ENCODE assay signal across 9 cellular contexts in the genomic region with DNA sequence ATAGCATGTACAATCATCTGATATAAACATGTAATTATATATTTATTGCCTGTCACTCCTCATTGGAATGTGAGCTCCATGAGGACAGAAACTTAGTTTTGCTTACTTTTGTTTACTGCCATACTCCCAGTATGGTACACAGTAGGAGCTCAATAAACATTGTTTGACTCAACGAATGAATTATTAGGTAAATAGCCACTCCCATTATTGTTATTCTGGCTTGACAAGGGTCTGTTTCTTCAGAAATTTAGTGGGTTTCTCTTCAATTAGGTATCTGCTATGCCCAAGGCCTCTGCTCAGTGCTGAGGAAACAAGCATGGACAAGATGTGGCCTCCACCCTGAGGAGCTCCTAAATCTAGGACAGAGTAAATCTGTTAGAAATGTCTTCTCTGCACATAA. TPM values are rescaled to one million over a fixed set of nuclear protein-coding genes. Genes with fewer than 3 reads are reported as not detected.
DNase-seq lines count a peak whose midpoint lies in the region; ATAC-seq, FAIRE-seq and TF ChIP-seq lines count a peak whose summit lies in the region.
"Had no signal": no experiment of that assay in that cellular context is flagged by ENCODE, and none has a peak within 500 bp of the region (broad histone marks: within the 10 kb centered on the region; RNA-seq: fewer than 3 reads in every experiment).

No MANE protein-coding gene starts in this region.

- 0 out of 2 replicates have a peak overlapping the region, but pooled peaks have one; percentile 14 for H4K5ac ChIP-seq in IMR-90 (ENCODE audit: low read depth, low read length)

- H3K9ac ChIP-seq in IMR-90 (ENCODE audit: low read depth, low read length) (no peak overlapping the region), iPS-20b (ENCODE audit: low read depth, low read length) (no peak overlapping the region)

- CTCF ChIA-PET in IMR-90 (lab: Yijun Ruan, JAX) = no interaction called here

- H3K36me3 ChIP-seq in IMR-90 (ENCODE audit: control insufficient read depth, insufficient read depth, low read length) (peaks cover 27% of the 10 kb centered on the region), iPS-20b (ENCODE audit: insufficient read depth, low read depth, low read length) (peaks cover 72% of the 10 kb centered on the region), stomach (peaks cover 0 to 38% (median 30%) of the 10 kb centered on the region in 4 donors)

- peaks cover 100% of the 10 kb centered on the region for H3K36me3 Mint-ChIP-seq in activated T-helper 17 cell treated with anti-CD3 and anti-CD28 coated beads, Interleukin-2, amount 50 U/mL, for 72 hours (ENCODE audit: low read depth)

- peak overlapping the region; percentile 38; the same call in 1 of the 3 replicates for H2BK15ac ChIP-seq in IMR-90 (ENCODE audit: low read depth, low read length)

- H3K27ac ChIP-seq in IMR-90 (ENCODE audit: insufficient read depth, low read length) (no peak overlapping the region), iPS-20b (ENCODE audit: low read length) (no peak overlapping the region), stomach (peak overlapping the region in 4 of 5 donors; percentile 97 to 100 (median 98))

- no CpG with 5 or more reads among the region's 1 CpG for WGBS in IMR-90 (ENCODE audit: extremely low coverage in 2 of 2, insufficient read length in 1 of 2), 2 experiments
- WGBS in stomach, 5 donors = 21 to 36% (median 26%) methylated on average over 1 of the region's 1 CpG

- H3K23ac ChIP-seq in IMR-90 (ENCODE audit: low read depth, low read length) = peak overlapping the region; percentile 41; the same call in 1 of the 2 replicates

- peak overlapping the region; percentile 63; the same call in 1 of the 2 replicates for H2AK5ac ChIP-seq in IMR-90 (ENCODE audit: low read depth, low read length)

- no peak overlapping the region for H3K18ac ChIP-seq in IMR-90 (ENCODE audit: low read depth, low read length)

- peak overlapping the region; percentile 95 for H3K4me3 Mint-ChIP-seq in activated T-helper 17 cell treated with anti-CD3 and anti-CD28 coated beads, Interleukin-2, amount 50 U/mL, for 72 hours

- no peak for TF ChIP-seq POLR2A in IMR-90 (IDR thresholded peaks at IDR 0.05; ENCODE audit: low read depth, low read length)
- no peak for TF ChIP-seq POLR2A in stomach (IDR thresholded peaks at IDR 0.05)

- peaks cover 44% of the 10 kb centered on the region for H3K9me1 ChIP-seq in IMR-90 (ENCODE audit: insufficient read depth, low read length)

- H4K91ac ChIP-seq in IMR-90 (ENCODE audit: insufficient read depth, low read depth, low read length) = no peak overlapping the region

- no peak overlapping the region for H2BK20ac ChIP-seq in IMR-90 (ENCODE audit: low read depth, low read length)

- H3K27me3 Mint-ChIP-seq in activated T-helper 17 cell treated with anti-CD3 and anti-CD28 coated beads, Interleukin-2, amount 50 U/mL, for 72 hours = no peaks in the 10 kb centered on the region

- H2AFZ ChIP-seq in IMR-90 (replicated peaks; ENCODE audit: low read length, poor library complexity) = no peak overlapping the region

- H3K4me1 Mint-ChIP-seq in activated T-helper 17 cell treated with anti-CD3 and anti-CD28 coated beads, Interleukin-2, amount 50 U/mL, for 72 hours = peaks cover 41% of the 10 kb centered on the region

- H3K4ac ChIP-seq in IMR-90 (ENCODE audit: low read depth, low read length) = peak overlapping the region; percentile 60; the same call in 1 of the 2 replicates

- POLR2A ChIA-PET in IMR-90 (lab: Charles Lee; ENCODE audit: unreplicated experiment) = no interaction called here

- peak overlapping the region in 1 of 2 experiments; percentile 43; a peak in 1 of 4 replicates for H4K8ac ChIP-seq in IMR-90 (ENCODE audit: low read depth in 2 of 2, low read length in 2 of 2)

- dilution Hi-C loops in IMR-90 (cut with HindIII; ENCODE audit: low sequenced_read_pairs, unreplicated experiment) = no loop called here

- H3K27me3 ChIP-seq in IMR-90 (ENCODE audit: control insufficient read depth, insufficient read depth, low read length) (no peaks in the 10 kb centered on the region), iPS-20b (ENCODE audit: insufficient read depth, low read length) (no peaks in the 10 kb centered on the region), stomach (no peaks in the 10 kb centered on the region)

- BruUV-seq in IMR-90 (replicated peaks; lab: Mats Ljungman, UMichigan) = no TSS peak

- no peaks in the 10 kb centered on the region; the same call in 1 of the 2 replicates for H4K20me1 ChIP-seq in IMR-90 (ENCODE audit: insufficient read depth, low read length)

- in situ Hi-C loops in IMR-90 (cut with MboI; ENCODE audit: low sequenced_read_pairs) = no loop called here

- no peak for ATAC-seq in IMR-90 (ENCODE audit: low read depth)
- ATAC-seq in activated T-helper 17 cell treated with anti-CD3 and anti-CD28 coated beads, Interleukin-2, amount 50 U/mL, for 72 hours (replicated peaks) = no peak

- TF ChIP-seq RAD21 in IMR-90 (IDR thresholded peaks at IDR 0.05; ENCODE audit: low read length) = no peak

- no peaks in the 10 kb centered on the region for H3K9me3 Mint-ChIP-seq in activated T-helper 17 cell treated with anti-CD3 and anti-CD28 coated beads, Interleukin-2, amount 50 U/mL, for 72 hours

- H2BK120ac ChIP-seq in IMR-90 (ENCODE audit: low read depth, low read length) = peak overlapping the region; percentile 58; the same call in 1 of the 2 replicates

- peaks cover 38% of the 10 kb centered on the region for H3K4me1 ChIP-seq in IMR-90 (ENCODE audit: control insufficient read depth, insufficient read depth, low read length)
- peaks cover 72% of the 10 kb centered on the region for H3K4me1 ChIP-seq in iPS-20b (ENCODE audit: insufficient read depth, low read length)
- H3K4me1 ChIP-seq in stomach = peaks cover 72 to 100% (median 96%) of the 10 kb centered on the region in 4 donors

- TF ChIP-seq CTCF in IMR-90 (conservative IDR thresholded peaks at IDR 0.05; ENCODE audit: low read depth, low read length) (no peak), stomach (IDR thresholded peaks at IDR 0.05) (no peak)

- no peak for TF ChIP-seq EP300 in stomach (IDR thresholded peaks at IDR 0.05)

- peak overlapping the region; percentile 85; the same call in 1 of the 2 replicates for H3K14ac ChIP-seq in IMR-90 (replicated peaks; ENCODE audit: low read depth, low read length)

- peaks cover 36 to 79% of the 10 kb centered on the region in 2 experiments for H3K79me1 ChIP-seq in IMR-90 (ENCODE audit: low read depth in 1 of 2, low read length in 2 of 2)

- H3K27ac Mint-ChIP-seq in activated T-helper 17 cell treated with anti-CD3 and anti-CD28 coated beads, Interleukin-2, amount 50 U/mL, for 72 hours = peak overlapping the region; percentile 85

- H3K4me2 ChIP-seq in IMR-90 (ENCODE audit: low read depth, low read length) = no peak overlapping the region

- H3K9me3 ChIP-seq in IMR-90 (ENCODE audit: control insufficient read depth, insufficient read depth, low read length) (no peaks in the 10 kb centered on the region), iPS-20b (ENCODE audit: insufficient read depth, low read depth, low read length) (no peaks in the 10 kb centered on the region), stomach (no peaks in the 10 kb centered on the region)
- H3K9me3 ChIP-seq: HAP-1 had no signal

- H2BK5ac ChIP-seq in IMR-90 (ENCODE audit: low read depth, low read length, poor library complexity, severe bottlenecking) = peak overlapping the region; percentile 21

- H2AK9ac ChIP-seq in IMR-90 (replicated peaks; ENCODE audit: low read depth, low read length, poor library complexity) = no peak overlapping the region

- DNase-seq in IMR-90 (no peak), stomach (no peak), GM19239 (ENCODE audit: insufficient read length, low spot score) (no peak), A172 (ENCODE audit: low spot score) (no peak), T1000 (lab: John Stamatoyannopoulos, UW) (no peak)
- DNase-seq: occipital lobe had no signal

- intact Hi-C loops in IMR-90 (cut with micrococcal nuclease) = no loop called here
- intact Hi-C loops in stomach (cut with DNase I; ENCODE audit: low total_unique reads) = no loop called here

- no peak for FAIRE-seq in GM19239 (lab: Jason Lieb, UNC)

- H3K4me3 ChIP-seq in IMR-90 (ENCODE audit: insufficient read depth, low read depth, low read length) = no peak overlapping the region
- H3K4me3 ChIP-seq in iPS-20b (ENCODE audit: low read length) = peak overlapping the region; percentile 11; the same call in 1 of the 2 replicates
- peak overlapping the region in 1 of 4 donors; percentile 73 for H3K4me3 ChIP-seq in stomach
- H3K4me3 ChIP-seq: HAP-1 had no signal

- no peak overlapping the region for H3K56ac ChIP-seq in IMR-90 (ENCODE audit: extremely low read depth, insufficient read depth, low read length)

TF ChIP-seq in IMR-90, 13 proteins besides CTCF, POLR2A, EP300 and RAD21:
- no peak for TF ChIP-seq BHLHE40 (IDR thresholded peaks at IDR 0.05; ENCODE audit: low read depth, low read length)

RNA-seq across cellular contexts. Expression of gene BCL2L1, which starts 6.3 kb away (rescaled TPM):
- total RNA-seq in IMR-90 (2012; rRNA removed) = 41.9 and 45.5 TPM in 2 replicates
- polyA plus RNA-seq in IMR-90 (2012; rRNA removed) = 40.2 and 41.9 TPM in 2 replicates
- 44.9 and 47.2 TPM in 2 replicates for polyA plus RNA-seq in IMR-90 (2012; cell fraction: cytosol; rRNA removed)
- 22.6 and 23.8 TPM in 2 replicates for polyA plus RNA-seq in IMR-90 (2012; cell fraction: nucleus; rRNA removed; ENCODE audit: low replicate concordance)
- total RNA-seq in activated T-helper 17 cell treated with anti-CD3 and anti-CD28 coated beads, Interleukin-2, amount 50 U/mL, for 72 hours = 100 to 1,000 TPM in 1 of 2 donors, 10 to 100 TPM in 1; 86.7 to 134 TPM
- 100 to 1,000 TPM in 2 of 5 donors, 10 to 100 TPM in 3; 61.7 to 210 (median 68.7) TPM for total RNA-seq in stomach
- 10 to 100 TPM; 47.1 to 88.2 (median 73.0) TPM for polyA plus RNA-seq in stomach
- 202 and 212 TPM in 2 replicates for total RNA-seq in A172 (2014; rRNA removed; shearing (Covaris generic))

RNA-seq across cellular contexts. Expression of gene TPX2, which starts 22.7 kb away (rescaled TPM):
- total RNA-seq in IMR-90 (2012; rRNA removed) = 72.2 and 82.2 TPM in 2 replicates
- 27.6 and 28.5 TPM in 2 replicates for polyA plus RNA-seq in IMR-90 (2012; rRNA removed)
- 4.8 and 19.2 TPM in 2 replicates for polyA plus RNA-seq in IMR-90 (2012; cell fraction: cytosol; rRNA removed)
- polyA plus RNA-seq in IMR-90 (2012; cell fraction: nucleus; rRNA removed; ENCODE audit: low replicate concordance) = 3.2 and 12.0 TPM in 2 replicates
- total RNA-seq in activated T-helper 17 cell treated with anti-CD3 and anti-CD28 coated beads, Interleukin-2, amount 50 U/mL, for 72 hours = 100 to 1,000 TPM; 122 to 142 TPM
- total RNA-seq in stomach = 10 to 100 TPM in 1 of 5 donors, 1 to 10 TPM in 4; 5.3 to 11.4 (median 7.6) TPM
- 1 to 10 TPM; 1.7 to 7.1 (median 3.3) TPM for polyA plus RNA-seq in stomach
- 224 and 245 TPM in 2 replicates for total RNA-seq in A172 (2014; rRNA removed; shearing (Covaris generic))

Comparison
In these comparisons a context has a peak if more than half of its experiments do, and no peak if none do; other contexts are left out.
1. H3K27ac ChIP-seq: peak in stomach (4 of 5); none in IMR-90 (single experiment) and iPS-20b (single experiment).